In the genomic region with DNA sequence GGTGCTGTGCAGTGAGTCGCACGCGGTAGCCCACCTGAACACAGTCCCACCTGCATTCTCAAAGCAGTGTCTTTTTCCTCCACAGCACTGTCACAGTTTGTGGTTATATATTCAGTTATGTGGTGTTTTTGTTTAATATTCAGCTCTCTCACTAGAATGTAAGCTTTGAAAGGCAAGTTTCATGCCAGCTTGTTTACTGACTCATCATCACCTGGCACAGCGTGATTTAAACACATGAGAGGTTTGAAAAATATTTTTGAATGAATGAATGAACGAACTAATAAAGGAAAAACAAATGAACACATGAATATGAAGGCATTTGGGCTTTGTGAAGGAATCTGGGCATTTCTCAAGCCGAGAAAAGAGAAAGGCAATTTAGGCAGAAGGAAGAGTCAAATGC, we compare ENCODE assay signal across 15 cellular contexts. TPM values are rescaled to one million over a fixed set of nuclear protein-coding genes. Genes with fewer than 3 reads are reported as not detected.
DNase-seq lines count a peak whose midpoint lies in the region; ATAC-seq, FAIRE-seq and TF ChIP-seq lines count a peak whose summit lies in the region.
"Had no signal": no experiment of that assay in that cellular context is flagged by ENCODE, and none has a peak within 500 bp of the region (broad histone marks: within the 10 kb centered on the region; RNA-seq: fewer than 3 reads in every experiment).

No MANE protein-coding gene starts in this region.

- peak overlapping the region; percentile 27 for H3K27ac Mint-ChIP-seq in stimulated activated effector memory CD8-positive, alpha-beta T cell treated with anti-CD3 and anti-CD28 coated beads, Interleukin-12 subunit alpha, Interleukin-12 subunit beta, amount 100 ng/mL, for 72 hours
- H3K27ac Mint-ChIP-seq: CD4-positive, alpha-beta T cell; GM23338; H9 had no signal

- TF ChIP-seq POLR2A in GM12891 (IDR thresholded peaks at IDR 0.05; ENCODE audit: low read depth, low read length) = no peak

- H3K27ac ChIP-seq in right cardiac atrium (ENCODE audit: low read length) = no peak overlapping the region
- H3K27ac ChIP-seq: BLaER1 treated with 17β-estradiol and CSF1 and Interleukin-3, amounts not matched to agents 10 nM and 100 nM had no signal

- H3K36me3 Mint-ChIP-seq in stimulated activated effector memory CD8-positive, alpha-beta T cell treated with anti-CD3 and anti-CD28 coated beads, Interleukin-12 subunit alpha, Interleukin-12 subunit beta, amount 100 ng/mL, for 72 hours = peaks cover 38% of the 10 kb centered on the region

- H3K4me1 ChIP-seq in right cardiac atrium (ENCODE audit: control insufficient read depth, insufficient read depth, low read length) = no peaks in the 10 kb centered on the region

- peaks cover 8% of the 10 kb centered on the region for H3K4me1 Mint-ChIP-seq in stimulated activated effector memory CD8-positive, alpha-beta T cell treated with anti-CD3 and anti-CD28 coated beads, Interleukin-12 subunit alpha, Interleukin-12 subunit beta, amount 100 ng/mL, for 72 hours
- H3K4me1 Mint-ChIP-seq: GM23338, H9 had no signal

- H3K4me3 ChIP-seq in bronchial epithelial cell (ENCODE audit: low read depth, low read length) (no peak overlapping the region), right cardiac atrium (ENCODE audit: low read length) (no peak overlapping the region)
- H3K4me3 ChIP-seq: BLaER1 treated with 17β-estradiol and CSF1 and Interleukin-3, amounts not matched to agents 10 nM and 100 nM; GM23338 had no signal

- DNase-seq in GM12891 (ENCODE audit: insufficient read length, low spot score) = no peak
- DNase-seq in M059J (ENCODE audit: low read depth) = peak; percentile 53
- DNase-seq in bronchial epithelial cell (ENCODE audit: low read depth) = peak; percentile 29
- no peak for DNase-seq in stimulated activated effector memory CD8-positive, alpha-beta T cell treated with anti-CD3 and anti-CD28 coated beads, Interleukin-12 subunit alpha, Interleukin-12 subunit beta, amount 100 ng/mL, for 72 hours (ENCODE audit: low spot score in 2 of 2)
- DNase-seq in right cardiac atrium = no peak
- no peak for DNase-seq in CD1c-positive myeloid dendritic cell (ENCODE audit: extremely low spot score)
- no peak for DNase-seq in H4 (ENCODE audit: low spot score)
- DNase-seq: ACHN; CD4-positive, alpha-beta T cell; DMS79; H9 had no signal

- H3K4me3 Mint-ChIP-seq in stimulated activated effector memory CD8-positive, alpha-beta T cell treated with anti-CD3 and anti-CD28 coated beads, Interleukin-12 subunit alpha, Interleukin-12 subunit beta, amount 100 ng/mL, for 72 hours = no peak overlapping the region
- H3K4me3 Mint-ChIP-seq: CD4-positive, alpha-beta T cell; GM23338; H9 had no signal

- H3K27me3 ChIP-seq in bronchial epithelial cell (ENCODE audit: control insufficient read depth, insufficient read depth, low read length) = no peaks in the 10 kb centered on the region
- no peaks in the 10 kb centered on the region for H3K27me3 ChIP-seq in right cardiac atrium (ENCODE audit: control insufficient read depth, insufficient read depth)
- H3K27me3 ChIP-seq: BLaER1 treated with 17β-estradiol and CSF1 and Interleukin-3, amounts not matched to agents 10 nM and 100 nM had no signal

- no peak for ATAC-seq in stimulated activated effector memory CD8-positive, alpha-beta T cell treated with anti-CD3 and anti-CD28 coated beads, Interleukin-12 subunit alpha, Interleukin-12 subunit beta, amount 100 ng/mL, for 72 hours
- ATAC-seq in right cardiac atrium = no peak
- ATAC-seq: GM23338 had no signal

- H3K36me3 ChIP-seq in bronchial epithelial cell (ENCODE audit: control insufficient read depth, insufficient read depth, low read length) = no peaks in the 10 kb centered on the region

- 90% methylated on average over 6 of the region's 6 CpGs for WGBS in right cardiac atrium

- H3K9me3 Mint-ChIP-seq in stimulated activated effector memory CD8-positive, alpha-beta T cell treated with anti-CD3 and anti-CD28 coated beads, Interleukin-12 subunit alpha, Interleukin-12 subunit beta, amount 100 ng/mL, for 72 hours = no peaks in the 10 kb centered on the region
- H3K9me3 Mint-ChIP-seq: CD4-positive, alpha-beta T cell; GM23338; H9 had no signal

- no peaks in the 10 kb centered on the region for H3K9me3 ChIP-seq in right cardiac atrium (ENCODE audit: control insufficient read depth, low read length)
- H3K9me3 ChIP-seq: BLaER1 treated with 17β-estradiol and CSF1 and Interleukin-3, amounts not matched to agents 10 nM and 100 nM had no signal

- FAIRE-seq in GM12891 (lab: Jason Lieb, UNC) = peak; percentile 16
- FAIRE-seq in bronchial epithelial cell (lab: Jason Lieb, UNC) = no peak
- FAIRE-seq: G401.6, GM12892 had no signal

- intact Hi-C loops in right cardiac atrium (cut with DNase I) = no loop called here

- no peak for TF ChIP-seq CTCF in bronchial epithelial cell (IDR thresholded peaks at IDR 0.05; ENCODE audit: insufficient read depth, low read length, severe bottlenecking)

TF ChIP-seq in GM12891, 5 proteins besides CTCF, POLR2A, EP300 and RAD21:
- no peak for TF ChIP-seq POU2F2 (IDR thresholded peaks at IDR 0.05; ENCODE audit: low read depth, low read length)
- no peak for TF ChIP-seq SPI1 (IDR thresholded peaks at IDR 0.05; ENCODE audit: low read depth, low read length)
- no peak for TF ChIP-seq TAF1 (IDR thresholded peaks at IDR 0.05; ENCODE audit: low read depth, low read length)
- no peak for TF ChIP-seq POLR2AphosphoS5 (IDR thresholded peaks at IDR 0.05; ENCODE audit: low read depth, low read length)
- no peak for TF ChIP-seq PAX5 (IDR thresholded peaks at IDR 0.05; ENCODE audit: insufficient read depth, low read length, severe bottlenecking)

RNA-seq across cellular contexts. Expression of a gene that starts 51.9 kb away (rescaled TPM):
- 22.8 TPM for polyA plus RNA-seq in GM12891 (2012; ENCODE audit: low read depth, missing spikeins)
- 77.3 and 81.2 TPM in 2 replicates for total RNA-seq in M059J (2014; rRNA removed; shearing (Covaris generic))
- total RNA-seq in bronchial epithelial cell (121 and 145 TPM in 2 replicates), right cardiac atrium (10 to 100 TPM; 69.6 to 93.4 (median 87.4) TPM)
- 24.4 TPM for polyA plus RNA-seq in right cardiac atrium
- 44.1 and 72.4 TPM in 2 replicates for total RNA-seq in H4 (2014; rRNA removed; shearing (Covaris generic))

Comparison
In these comparisons a context has a peak if more than half of its experiments do, and no peak if none do; other contexts are left out.
1. DNase-seq: peak in M059J (single experiment) and bronchial epithelial cell (single experiment); none in GM12891 (single experiment), stimulated activated effector memory CD8-positive, alpha-beta T cell treated with anti-CD3 and anti-CD28 coated beads, Interleukin-12 subunit alpha, Interleukin-12 subunit beta, amount 100 ng/mL, for 72 hours (0 of 2), right cardiac atrium (0 of 3), CD1c-positive myeloid dendritic cell (single experiment) and H4 (single experiment).